9 cellular contexts compared by ENCODE assay signal in the genomic region with DNA sequence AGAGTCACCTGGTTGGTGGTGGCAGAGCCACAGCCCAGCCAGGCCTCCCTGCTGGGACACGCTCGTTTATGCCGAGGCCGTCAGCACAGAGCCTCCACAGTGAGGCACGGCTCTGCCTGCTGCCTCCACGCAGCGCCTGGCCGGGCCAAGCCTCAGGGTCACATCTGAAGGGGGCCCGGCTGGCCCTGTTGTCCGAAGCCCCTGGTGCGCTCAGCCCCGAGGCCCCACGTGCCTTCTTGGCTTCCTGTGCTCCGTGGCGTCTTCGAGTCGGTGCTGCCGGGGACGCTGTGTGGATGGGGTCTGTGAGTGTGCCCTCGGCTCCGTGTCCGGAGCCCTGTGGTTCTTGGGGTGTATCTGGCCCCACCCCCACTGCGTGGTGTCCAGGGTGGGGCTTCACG. TPM values are rescaled to one million over a fixed set of nuclear protein-coding genes. Genes with fewer than 3 reads are reported as not detected.
DNase-seq lines count a peak whose midpoint lies in the region; ATAC-seq and TF ChIP-seq lines count a peak whose summit lies in the region.
"Had no signal": no experiment of that assay in that cellular context is flagged by ENCODE, and none has a peak within 500 bp of the region (broad histone marks: within the 10 kb centered on the region; RNA-seq: fewer than 3 reads in every experiment).

No MANE protein-coding gene starts in this region.

- TF ChIP-seq CTCF in chondrocyte (IDR thresholded peaks at IDR 0.05) (no peak), testis (IDR thresholded peaks at IDR 0.05) (no peak)
- TF ChIP-seq CTCF in CD4-positive, alpha-beta T cell (IDR thresholded peaks at IDR 0.05), result no peak

- H3K9ac ChIP-seq in NT2/D1 (ENCODE audit: insufficient read length, low read depth), result peak overlapping the region; percentile 12

- H3K27me3 ChIP-seq in NT2/D1 (ENCODE audit: insufficient read depth, insufficient read length) (no peaks in the 10 kb centered on the region), testis (no peaks in the 10 kb centered on the region)
- H3K27me3 ChIP-seq in CD4-positive, alpha-beta T cell (ENCODE audit: control insufficient read depth, insufficient read depth, low read length), result no peaks in the 10 kb centered on the region

- CTCF ChIA-PET in CD4-positive, alpha-beta T cell (lab: Charles Lee), result no interaction called here

- no peaks in the 10 kb centered on the region for H3K36me3 Mint-ChIP-seq in chondrocyte (ENCODE audit: low read depth)
- no peaks in the 10 kb centered on the region for H3K36me3 Mint-ChIP-seq in CD4-positive, alpha-beta T cell (ENCODE audit: low read depth)

- H3K27me3 Mint-ChIP-seq in chondrocyte (ENCODE audit: low read depth), result no peaks in the 10 kb centered on the region
- no peaks in the 10 kb centered on the region for H3K27me3 Mint-ChIP-seq in CD4-positive, alpha-beta T cell

- 93 to 96% methylated on average over 24 of the region's 24 CpGs for WGBS in mesodermal cell (ENCODE audit: insufficient coverage in 2 of 2), 2 experiments
- 91 to 92% methylated on average over 16 to 24 of the region's 24 CpGs for WGBS in testis, 2 donors

- H3K36me3 ChIP-seq in NT2/D1 (ENCODE audit: insufficient read depth, insufficient read length, low read length), result peaks cover 41% of the 10 kb centered on the region
- H3K36me3 ChIP-seq in mesodermal cell (ENCODE audit: control insufficient read depth, insufficient read depth, low read length), result no peaks in the 10 kb centered on the region
- no peaks in the 10 kb centered on the region for H3K36me3 ChIP-seq in testis (ENCODE audit: low read depth, missing control alignments)

- H3K4me1 Mint-ChIP-seq in chondrocyte (ENCODE audit: low read depth), result peaks cover 25% of the 10 kb centered on the region
- H3K4me1 Mint-ChIP-seq in CD4-positive, alpha-beta T cell (ENCODE audit: low read depth), result no peaks in the 10 kb centered on the region

- POLR2A ChIA-PET in CD4-positive, alpha-beta T cell (lab: Charles Lee), result interaction anchor here (1.6 kb wide), 2 partner anchors 11 to 53 kb away, joined by 5 read pairs; a partner anchor contains a TSS

- H3K4me1 ChIP-seq in NT2/D1 (ENCODE audit: insufficient read depth, insufficient read length), result peaks cover 46% of the 10 kb centered on the region
- peaks cover 28% of the 10 kb centered on the region for H3K4me1 ChIP-seq in mesodermal cell (ENCODE audit: control insufficient read depth, insufficient read depth, low read length, poor library complexity, severe bottlenecking)
- H3K4me1 ChIP-seq in testis, result peaks cover 20% of the 10 kb centered on the region

- H3K9me3 ChIP-seq in NT2/D1 (ENCODE audit: insufficient read depth, low read length), result no peaks in the 10 kb centered on the region
- H3K9me3 ChIP-seq in mesodermal cell (ENCODE audit: control insufficient read depth, low read length), result no peaks in the 10 kb centered on the region
- H3K9me3 ChIP-seq in testis, result no peaks in the 10 kb centered on the region
- H3K9me3 ChIP-seq in CD4-positive, alpha-beta T cell (ENCODE audit: control insufficient read depth, low read length), result no peaks in the 10 kb centered on the region

- H3K4me3 ChIP-seq in NT2/D1 (ENCODE audit: insufficient read length, low read depth), result no peak overlapping the region
- no peak overlapping the region for H3K4me3 ChIP-seq in mesodermal cell (ENCODE audit: extremely low read depth, insufficient read depth, low read length, poor library complexity, severe bottlenecking)
- no peak overlapping the region for H3K4me3 ChIP-seq in testis

- H3K9me3 Mint-ChIP-seq in chondrocyte (ENCODE audit: low read depth), result no peaks in the 10 kb centered on the region
- H3K9me3 Mint-ChIP-seq in CD4-positive, alpha-beta T cell, result no peaks in the 10 kb centered on the region

- peak overlapping the region; percentile 49 for H3K27ac Mint-ChIP-seq in chondrocyte (ENCODE audit: unreplicated experiment)
- no peak overlapping the region for H3K27ac Mint-ChIP-seq in CD4-positive, alpha-beta T cell

- no peak for TF ChIP-seq POLR2A in testis (IDR thresholded peaks at IDR 0.05)

- DNase-seq in NT2/D1 (ENCODE audit: low read depth, low spot score) (no peak), chondrocyte (ENCODE audit: low spot score) (no peak), testis (no peak), HUDEP-2 (lab: John Stamatoyannopoulos, UW; ENCODE audit: unreplicated experiment in 76 of 76) (no peak), RKO (ENCODE audit: low spot score) (no peak)
- DNase-seq in CD4-positive, alpha-beta T cell, result no peak
- DNase-seq: central memory CD4-positive, alpha-beta T cell; DMS153 had no signal

- no peak for ATAC-seq in CD4-positive, alpha-beta T cell (ENCODE audit: poor library complexity)

- intact Hi-C loops in testis (cut with DNase I; ENCODE audit: low total_unique reads), result no loop called here
- intact Hi-C loops in CD4-positive, alpha-beta T cell (cut with DNase I, micrococcal nuclease), result no loop called here

- H3K27ac ChIP-seq in mesodermal cell (ENCODE audit: low read depth, low read length, severe bottlenecking), result peak overlapping the region; percentile 73
- H3K27ac ChIP-seq in testis, result peak overlapping the region; percentile 16 to 78
- H3K27ac ChIP-seq in CD4-positive, alpha-beta T cell (ENCODE audit: low read depth, low read length), result no peak overlapping the region

- H3K4me3 Mint-ChIP-seq in chondrocyte (ENCODE audit: unreplicated experiment), result no peak overlapping the region
- H3K4me3 Mint-ChIP-seq in CD4-positive, alpha-beta T cell, result no peak overlapping the region

RNA-seq across cellular contexts. Expression of a gene that starts 10.4 kb away (rescaled TPM):
- total RNA-seq in chondrocyte (0.79 to 0.99 TPM in 2 of 3 replicates, not detected in the other), testis (10 to 100 TPM; 26.2 to 30.5 TPM)
- polyA plus RNA-seq in mesodermal cell (2013, experiment 1 of 2), result 1.4 TPM
- 1.6 TPM for polyA plus RNA-seq in mesodermal cell (2013, experiment 2 of 2)
- 3.0 TPM for polyA plus RNA-seq in testis (ENCODE audit: insufficient read depth, low read depth, low replicate concordance)
- 1 to 10 TPM; 2.5 to 2.6 TPM for total RNA-seq in CD4-positive, alpha-beta T cell

RNA-seq across cellular contexts. Expression of a gene that starts 21.7 kb away (rescaled TPM):
- 37.8 to 47.4 TPM (median 39.8 TPM) in 3 replicates for total RNA-seq in chondrocyte
- polyA plus RNA-seq in mesodermal cell (2013, experiment 1 of 2), result 15.0 TPM
- polyA plus RNA-seq in mesodermal cell (2013, experiment 2 of 2), result 14.0 TPM
- 10 to 100 TPM; 55.4 to 55.6 TPM for total RNA-seq in testis
- polyA plus RNA-seq in testis (ENCODE audit: insufficient read depth, low read depth, low replicate concordance), result 37.8 TPM
- total RNA-seq in CD4-positive, alpha-beta T cell, result 10 to 100 TPM; 34.5 to 35.7 TPM

RNA-seq across cellular contexts. Expression of a gene that starts 21.7 kb away (rescaled TPM):
- total RNA-seq in chondrocyte (19.2 to 25.6 TPM (median 20.6 TPM) in 3 replicates), testis (10 to 100 TPM; 53.1 to 57.3 TPM)
- 19.6 TPM for polyA plus RNA-seq in mesodermal cell (2013, experiment 1 of 2)
- polyA plus RNA-seq in mesodermal cell (2013, experiment 2 of 2), result 16.6 TPM
- polyA plus RNA-seq in testis (ENCODE audit: insufficient read depth, low read depth, low replicate concordance), result 43.1 TPM
- total RNA-seq in CD4-positive, alpha-beta T cell, result 10 to 100 TPM; 28.2 to 33.4 TPM

RNA-seq across cellular contexts. Expression of a gene that starts 28.0 kb away (rescaled TPM):
- 20.4 to 45.3 TPM (median 21.9 TPM) in 3 replicates for total RNA-seq in chondrocyte
- 13.8 TPM for polyA plus RNA-seq in mesodermal cell (2013, experiment 1 of 2)
- 9.6 TPM for polyA plus RNA-seq in mesodermal cell (2013, experiment 2 of 2)
- total RNA-seq in testis, result 10 to 100 TPM; 56.8 to 84.6 TPM
- 34.2 TPM for polyA plus RNA-seq in testis (ENCODE audit: insufficient read depth, low read depth, low replicate concordance)
- total RNA-seq in CD4-positive, alpha-beta T cell, result 10 to 100 TPM; 25.5 to 27.6 TPM

RNA-seq across cellular contexts. Expression of a gene that starts 32.9 kb away (rescaled TPM):
- total RNA-seq in chondrocyte (7.8 to 15.0 TPM (median 7.8 TPM) in 3 replicates), testis (10 to 100 TPM in 1 of 2 donors, 1 to 10 TPM in 1; 8.4 to 16.5 TPM)
- polyA plus RNA-seq in mesodermal cell (2013, experiment 1 of 2), result 26.6 TPM
- polyA plus RNA-seq in mesodermal cell (2013, experiment 2 of 2), result 21.9 TPM
- polyA plus RNA-seq in testis (ENCODE audit: insufficient read depth, low read depth, low replicate concordance), result 15.1 TPM
- 100 to 1,000 TPM; 122 to 127 TPM for total RNA-seq in CD4-positive, alpha-beta T cell

Comparison
In these comparisons a context has a peak if more than half of its experiments do, and no peak if none do; other contexts are left out.
1. RNA of a gene that starts 10.4 kb away (total RNA-seq): 26.2 to 30.5 TPM in testis; 2.5 to 2.6 TPM in CD4-positive, alpha-beta T cell and 0.79 to 0.99 TPM in chondrocyte; every median in the first group is over 4 times any median in the second.